Comparison of ENCODE assay signal across 9 cellular contexts in the genomic region with DNA sequence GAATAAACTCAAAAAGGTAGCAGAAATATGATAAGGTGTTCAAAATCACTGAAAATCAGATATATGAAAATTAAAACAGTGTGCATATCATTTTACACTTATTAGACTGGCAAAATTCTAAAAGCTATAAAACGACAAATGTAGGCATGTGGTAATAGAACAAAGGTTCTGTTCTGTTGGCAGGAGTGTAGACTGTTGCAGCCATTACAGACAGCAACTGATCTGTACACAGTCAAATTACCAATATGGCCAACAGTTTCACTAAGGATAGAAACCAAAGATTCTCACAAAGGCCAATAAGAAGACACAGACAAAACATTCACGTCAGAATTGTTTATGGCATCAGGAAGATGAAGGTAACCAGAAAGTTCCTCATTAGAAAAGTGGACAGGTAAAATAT.
"Had no signal": no experiment of that assay in that cellular context is flagged by ENCODE, and none has a peak within 500 bp of the region (broad histone marks: within the 10 kb centered on the region; RNA-seq: fewer than 3 reads in every experiment).

No MANE protein-coding gene starts in this region.

- H3K36me3 ChIP-seq: HAP-1 had no signal

- H3K9me3 Mint-ChIP-seq: HFFc6 had no signal

- H3K4me3 ChIP-seq: GM23248, HAP-1, K562 had no signal

- ATAC-seq: HCT116, K562 had no signal

- H3K27ac ChIP-seq: GM23248, HL-60 had no signal

- H3K4me3 Mint-ChIP-seq: HFFc6 had no signal

- H3K9ac ChIP-seq: GM23248 had no signal

- DNase-seq: GM23248, GOT3, H7, HFFc6, IMR-90 had no signal

- H3K9me3 ChIP-seq: HAP-1 had no signal

- H3K27ac Mint-ChIP-seq: HFFc6 had no signal

- H2AFZ ChIP-seq: GM23248 had no signal

- FAIRE-seq: K562 had no signal
